Comparison of ENCODE assay signal across 23 cellular contexts in the genomic region with DNA sequence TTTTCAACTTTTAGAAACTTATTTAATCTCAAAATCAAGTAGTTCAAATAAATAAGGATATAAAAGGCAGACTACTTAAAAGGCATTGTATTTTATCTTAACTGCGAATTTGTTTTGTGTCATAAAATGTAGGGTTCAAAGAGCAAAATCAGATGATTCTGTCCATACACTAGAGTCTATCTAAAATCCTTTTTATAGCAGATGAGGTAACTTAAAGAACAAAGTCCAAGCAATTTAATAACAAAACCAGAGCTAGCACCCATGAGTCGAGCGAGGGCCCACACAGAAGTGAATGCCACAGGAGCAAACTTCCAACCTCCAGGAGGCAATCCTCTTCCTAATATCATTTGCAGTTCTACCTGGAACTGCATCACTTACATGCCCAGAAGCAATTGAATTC. TPM values are rescaled to one million over a fixed set of nuclear protein-coding genes. Genes with fewer than 3 reads are reported as not detected.
A peak's percentile ranks its signal among the peaks of the same experiment; 100 is the strongest.
DNase-seq lines count a peak whose midpoint lies in the region; ATAC-seq and FAIRE-seq lines count a peak whose summit lies in the region.
"Had no signal": no experiment of that assay in that cellular context is flagged by ENCODE, and none has a peak within 500 bp of the region (broad histone marks: within the 10 kb centered on the region; RNA-seq: fewer than 3 reads in every experiment).

No MANE protein-coding gene starts in this region.

- intact Hi-C loops in left colon (cut with DNase I, micrococcal nuclease): no loop called here

- no peak overlapping the region for H3K27ac ChIP-seq in small intestine (ENCODE audit: low read depth in 1 of 2, low read length in 1 of 2)
- H3K27ac ChIP-seq: A549; BLaER1 treated with 17β-estradiol and CSF1 and Interleukin-3, amounts not matched to agents 10 nM and 100 nM had no signal

- H3K9me3 ChIP-seq in small intestine (ENCODE audit: control insufficient read depth, low read depth): no peaks in the 10 kb centered on the region
- H3K9me3 ChIP-seq: A549, BE2C had no signal

- no peak overlapping the region for H3K4me3 ChIP-seq in small intestine (ENCODE audit: low read depth in 1 of 2, low read length in 2 of 2)
- H3K4me3 ChIP-seq: A549; BLaER1 treated with 17β-estradiol and CSF1 and Interleukin-3, amounts not matched to agents 10 nM and 100 nM; GM12878; GM23338 had no signal

- 18 to 62% (median 48%) methylated on average over 3 of the region's 3 CpGs for WGBS in small intestine, 3 donors

- H3K4me1 ChIP-seq in small intestine (ENCODE audit: control insufficient read depth in 2 of 2, insufficient read depth in 1 of 2, low read depth in 1 of 2, low read length in 1 of 2): no peaks in the 10 kb centered on the region
- H3K4me1 ChIP-seq: A549, BE2C had no signal

- ATAC-seq in left colon (peak; percentile 97), HG03135 (IDR thresholded peaks at IDR 0.05; ENCODE audit: unreplicated experiment) (no peak)
- ATAC-seq: A549, GM12878, GM23338, HCT116 had no signal

- H3K27me3 ChIP-seq in small intestine (ENCODE audit: control insufficient read depth in 2 of 2, insufficient read depth in 2 of 2, low read length in 2 of 2): no peaks in the 10 kb centered on the region
- H3K27me3 ChIP-seq: BLaER1 treated with 17β-estradiol and CSF1 and Interleukin-3, amounts not matched to agents 10 nM and 100 nM had no signal

- DNase-seq in left colon: peak; percentile 29 to 44
- DNase-seq in small intestine: peak; percentile 88
- no peak for DNase-seq in cerebellar cortex (ENCODE audit: low spot score)
- DNase-seq in NCI-H1694 (lab: John Stamatoyannopoulos, UW): no peak
- DNase-seq: 8988T; ACHN; AML-193; BE2C; CD4-positive, alpha-beta T cell; CD8-positive, alpha-beta memory T cell; DMS 273 treated with DMSO at 0.1 percent for 48 hours; DMS79; EL; GDM1; H9 had no signal

- no peaks in the 10 kb centered on the region for H3K36me3 ChIP-seq in small intestine (ENCODE audit: control insufficient read depth in 2 of 2, insufficient read depth in 2 of 2, low read length in 2 of 2)
- H3K36me3 ChIP-seq: BE2C; BLaER1 treated with 17β-estradiol and CSF1 and Interleukin-3, amounts not matched to agents 10 nM and 100 nM had no signal

- FAIRE-seq in colon (lab: Jason Lieb, UNC) (peak; percentile 75), small intestine (lab: Jason Lieb, UNC) (peak; percentile 87)
- FAIRE-seq: A549, D721Med, GM12878 had no signal

RNA-seq across cellular contexts. Expression of gene KBTBD8, which starts 35.5 kb away (rescaled TPM):
- 1 to 10 TPM; 2.6 to 3.4 TPM for total RNA-seq in left colon
- polyA plus RNA-seq in small intestine: 1 to 10 TPM in 2 of 3 donors, under 1 TPM in 1; 0.81 to 1.8 (median 1.7) TPM

Comparison
In these comparisons a context has a peak if more than half of its experiments do, and no peak if none do; other contexts are left out.
1. DNase-seq: peak in left colon (2 of 2) and small intestine (single experiment); none in cerebellar cortex (single experiment) and NCI-H1694 (single experiment).